In genomic region chr1:226671268-226671667, GRCh38 we compare ENCODE assay signal across 12 cellular contexts.
DNase-seq lines count a peak whose midpoint lies in the region; ATAC-seq and TF ChIP-seq lines count a peak whose summit lies in the region.
"Had no signal": no experiment of that assay in that cellular context is flagged by ENCODE, and none has a peak within 500 bp of the region (broad histone marks: within the 10 kb centered on the region; RNA-seq: fewer than 3 reads in every experiment).

No MANE protein-coding gene starts in this region.

- in situ Hi-C loops in gastrocnemius medialis (cut with MboI; ENCODE audit: low sequenced_read_pairs in 4 of 4), result no loop called here

- CTCF ChIA-PET in activated CD4-positive, alpha-beta memory T cell treated with anti-CD3 and anti-CD28 coated beads for 36 hours (lab: Charles Lee), result interaction anchor here (1.1 kb wide), 1 partner anchor 14 kb away, joined by 3 read pairs; no protein-coding TSS in a partner anchor
- CTCF ChIA-PET in activated CD4-positive, alpha-beta memory T cell treated with anti-CD3 and anti-CD28 coated beads, Interleukin-2, amount 10 ng/mL, durations not matched to agents 7 days and 5 days (lab: Charles Lee), result interaction anchor here (0.6 kb wide), 1 partner anchor 155 kb away, joined by 3 read pairs; no protein-coding TSS in a partner anchor

- peaks cover 31 to 59% of the 10 kb centered on the region in 2 donors for H3K4me1 ChIP-seq in gastrocnemius medialis
- H3K4me1 ChIP-seq: right lobe of liver had no signal

- no peaks in the 10 kb centered on the region for H3K9me3 Mint-ChIP-seq in activated CD4-positive, alpha-beta memory T cell treated with anti-CD3 and anti-CD28 coated beads for 36 hours
- H3K9me3 Mint-ChIP-seq in activated CD4-positive, alpha-beta memory T cell treated with anti-CD3 and anti-CD28 coated beads, Interleukin-2, amount 10 ng/mL, durations not matched to agents 7 days and 5 days, result no peaks in the 10 kb centered on the region
- H3K9me3 Mint-ChIP-seq in activated naive CD8-positive, alpha-beta T cell treated with anti-CD3 and anti-CD28 coated beads for 36 hours, result peaks cover 2% of the 10 kb centered on the region

- H3K36me3 Mint-ChIP-seq in activated CD4-positive, alpha-beta memory T cell treated with anti-CD3 and anti-CD28 coated beads for 36 hours, result peaks cover 21% of the 10 kb centered on the region
- H3K36me3 Mint-ChIP-seq in activated CD4-positive, alpha-beta memory T cell treated with anti-CD3 and anti-CD28 coated beads, Interleukin-2, amount 10 ng/mL, durations not matched to agents 7 days and 5 days (ENCODE audit: low read depth), result peaks cover 36% of the 10 kb centered on the region
- peaks cover 46% of the 10 kb centered on the region for H3K36me3 Mint-ChIP-seq in activated naive CD8-positive, alpha-beta T cell treated with anti-CD3 and anti-CD28 coated beads for 36 hours

- H3K27ac Mint-ChIP-seq in activated CD4-positive, alpha-beta memory T cell treated with anti-CD3 and anti-CD28 coated beads for 36 hours, result peak overlapping the region; percentile 58
- no peak overlapping the region for H3K27ac Mint-ChIP-seq in activated CD4-positive, alpha-beta memory T cell treated with anti-CD3 and anti-CD28 coated beads, Interleukin-2, amount 10 ng/mL, durations not matched to agents 7 days and 5 days
- peak overlapping the region; percentile 81 for H3K27ac Mint-ChIP-seq in activated naive CD8-positive, alpha-beta T cell treated with anti-CD3 and anti-CD28 coated beads for 36 hours

- H3K4me3 Mint-ChIP-seq in activated CD4-positive, alpha-beta memory T cell treated with anti-CD3 and anti-CD28 coated beads for 36 hours, result no peak overlapping the region
- no peak overlapping the region for H3K4me3 Mint-ChIP-seq in activated CD4-positive, alpha-beta memory T cell treated with anti-CD3 and anti-CD28 coated beads, Interleukin-2, amount 10 ng/mL, durations not matched to agents 7 days and 5 days
- H3K4me3 Mint-ChIP-seq in activated naive CD8-positive, alpha-beta T cell treated with anti-CD3 and anti-CD28 coated beads for 36 hours, result no peak overlapping the region

- ATAC-seq in gastrocnemius medialis (no peak), GM21526 (IDR thresholded peaks at IDR 0.05; ENCODE audit: low FRiP score, unreplicated experiment) (no peak)
- ATAC-seq: right lobe of liver had no signal

- DNase-seq in activated CD4-positive, alpha-beta memory T cell treated with anti-CD3 and anti-CD28 coated beads for 36 hours, result no peak
- no peak for DNase-seq in activated CD4-positive, alpha-beta memory T cell treated with anti-CD3 and anti-CD28 coated beads, Interleukin-2, amount 10 ng/mL, durations not matched to agents 7 days and 5 days
- peak; percentile 89 for DNase-seq in NCI-H146 (lab: John Stamatoyannopoulos, UW)
- no peak for DNase-seq in activated naive CD8-positive, alpha-beta T cell treated with anti-CD3 and anti-CD28 coated beads for 36 hours
- DNase-seq in gastrocnemius medialis, result no peak
- DNase-seq in activated gamma-delta T cell (lab: John Stamatoyannopoulos, UW), result no peak
- no peak for DNase-seq in foreskin melanocyte
- DNase-seq: brain microvascular endothelial cell, NCI-H1105, right lobe of liver, thyroid gland had no signal

- peaks cover 87% of the 10 kb centered on the region for H3K4me1 Mint-ChIP-seq in activated CD4-positive, alpha-beta memory T cell treated with anti-CD3 and anti-CD28 coated beads for 36 hours (ENCODE audit: low read depth)
- H3K4me1 Mint-ChIP-seq in activated CD4-positive, alpha-beta memory T cell treated with anti-CD3 and anti-CD28 coated beads, Interleukin-2, amount 10 ng/mL, durations not matched to agents 7 days and 5 days, result peaks cover 56% of the 10 kb centered on the region
- H3K4me1 Mint-ChIP-seq in activated naive CD8-positive, alpha-beta T cell treated with anti-CD3 and anti-CD28 coated beads for 36 hours, result peaks cover 83% of the 10 kb centered on the region

- peak overlapping the region in 3 of 4 donors; percentile 89 to 95 (median 93) for H3K27ac ChIP-seq in gastrocnemius medialis
- H3K27ac ChIP-seq: brain microvascular endothelial cell, right lobe of liver, thyroid gland had no signal

- H3K4me3 ChIP-seq in gastrocnemius medialis, result no peak overlapping the region
- H3K4me3 ChIP-seq: right lobe of liver, thyroid gland had no signal

- no peaks in the 10 kb centered on the region for H3K36me3 ChIP-seq in gastrocnemius medialis
- H3K36me3 ChIP-seq: brain microvascular endothelial cell, right lobe of liver, thyroid gland had no signal

- no peaks in the 10 kb centered on the region for H3K27me3 ChIP-seq in gastrocnemius medialis
- H3K27me3 ChIP-seq: brain microvascular endothelial cell, right lobe of liver, thyroid gland had no signal

- H3K27me3 Mint-ChIP-seq in activated CD4-positive, alpha-beta memory T cell treated with anti-CD3 and anti-CD28 coated beads for 36 hours, result no peaks in the 10 kb centered on the region
- no peaks in the 10 kb centered on the region for H3K27me3 Mint-ChIP-seq in activated CD4-positive, alpha-beta memory T cell treated with anti-CD3 and anti-CD28 coated beads, Interleukin-2, amount 10 ng/mL, durations not matched to agents 7 days and 5 days
- no peaks in the 10 kb centered on the region for H3K27me3 Mint-ChIP-seq in activated naive CD8-positive, alpha-beta T cell treated with anti-CD3 and anti-CD28 coated beads for 36 hours

- intact Hi-C loops in activated CD4-positive, alpha-beta memory T cell treated with anti-CD3 and anti-CD28 coated beads for 36 hours (cut with micrococcal nuclease), result no loop called here
- intact Hi-C loops in gastrocnemius medialis (cut with DNase I; ENCODE audit: low total_unique reads), result no loop called here

- TF ChIP-seq CTCF in gastrocnemius medialis (IDR thresholded peaks at IDR 0.05 in 4 of 5, conservative IDR thresholded peaks at IDR 0.05 in 1 of 5), result no peak

- POLR2A ChIA-PET in activated CD4-positive, alpha-beta memory T cell treated with anti-CD3 and anti-CD28 coated beads for 36 hours (lab: Charles Lee), result interaction anchor here (1.3 kb wide), 1 partner anchor 8 kb away, joined by 3 read pairs; no protein-coding TSS in a partner anchor
- POLR2A ChIA-PET in activated CD4-positive, alpha-beta memory T cell treated with anti-CD3 and anti-CD28 coated beads, Interleukin-2, amount 10 ng/mL, durations not matched to agents 7 days and 5 days (lab: Charles Lee), result interaction anchor here (1.5 to 1.8 kb wide), 2 partner anchors 9 to 16 kb away, joined by 5 to 6 read pairs; no protein-coding TSS in a partner anchor

- H3K9me3 ChIP-seq in gastrocnemius medialis, result no peaks in the 10 kb centered on the region
- H3K9me3 ChIP-seq: right lobe of liver, thyroid gland had no signal

- TF ChIP-seq POLR2A in gastrocnemius medialis (IDR thresholded peaks at IDR 0.05), result no peak
